ENCODE assay signal across 1 cellular context in the genomic region with DNA sequence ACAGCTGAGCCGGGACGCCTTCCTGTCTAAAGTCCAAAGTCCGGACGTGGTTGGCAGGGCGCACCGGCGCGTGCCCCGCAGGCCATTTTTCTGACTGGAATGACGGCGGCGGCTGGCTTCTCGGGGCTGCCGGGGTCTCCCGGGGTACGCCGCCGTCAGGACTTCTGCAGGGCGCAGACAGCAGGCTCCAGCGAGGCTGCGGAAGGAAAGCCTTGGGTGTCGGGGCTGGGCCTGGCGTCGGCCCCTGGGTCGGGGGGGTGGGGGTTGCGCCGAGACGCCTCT.
A peak's percentile ranks its signal among the peaks of the same experiment; 100 is the strongest.
TF ChIP-seq lines count a peak whose summit lies in the region.

No MANE protein-coding gene starts in this region.

TF ChIP-seq in HepG2, 621 proteins besides CTCF, POLR2A, EP300 and RAD21 (continued from another document and continues in another):
- TF ChIP-seq, protein P1, sequence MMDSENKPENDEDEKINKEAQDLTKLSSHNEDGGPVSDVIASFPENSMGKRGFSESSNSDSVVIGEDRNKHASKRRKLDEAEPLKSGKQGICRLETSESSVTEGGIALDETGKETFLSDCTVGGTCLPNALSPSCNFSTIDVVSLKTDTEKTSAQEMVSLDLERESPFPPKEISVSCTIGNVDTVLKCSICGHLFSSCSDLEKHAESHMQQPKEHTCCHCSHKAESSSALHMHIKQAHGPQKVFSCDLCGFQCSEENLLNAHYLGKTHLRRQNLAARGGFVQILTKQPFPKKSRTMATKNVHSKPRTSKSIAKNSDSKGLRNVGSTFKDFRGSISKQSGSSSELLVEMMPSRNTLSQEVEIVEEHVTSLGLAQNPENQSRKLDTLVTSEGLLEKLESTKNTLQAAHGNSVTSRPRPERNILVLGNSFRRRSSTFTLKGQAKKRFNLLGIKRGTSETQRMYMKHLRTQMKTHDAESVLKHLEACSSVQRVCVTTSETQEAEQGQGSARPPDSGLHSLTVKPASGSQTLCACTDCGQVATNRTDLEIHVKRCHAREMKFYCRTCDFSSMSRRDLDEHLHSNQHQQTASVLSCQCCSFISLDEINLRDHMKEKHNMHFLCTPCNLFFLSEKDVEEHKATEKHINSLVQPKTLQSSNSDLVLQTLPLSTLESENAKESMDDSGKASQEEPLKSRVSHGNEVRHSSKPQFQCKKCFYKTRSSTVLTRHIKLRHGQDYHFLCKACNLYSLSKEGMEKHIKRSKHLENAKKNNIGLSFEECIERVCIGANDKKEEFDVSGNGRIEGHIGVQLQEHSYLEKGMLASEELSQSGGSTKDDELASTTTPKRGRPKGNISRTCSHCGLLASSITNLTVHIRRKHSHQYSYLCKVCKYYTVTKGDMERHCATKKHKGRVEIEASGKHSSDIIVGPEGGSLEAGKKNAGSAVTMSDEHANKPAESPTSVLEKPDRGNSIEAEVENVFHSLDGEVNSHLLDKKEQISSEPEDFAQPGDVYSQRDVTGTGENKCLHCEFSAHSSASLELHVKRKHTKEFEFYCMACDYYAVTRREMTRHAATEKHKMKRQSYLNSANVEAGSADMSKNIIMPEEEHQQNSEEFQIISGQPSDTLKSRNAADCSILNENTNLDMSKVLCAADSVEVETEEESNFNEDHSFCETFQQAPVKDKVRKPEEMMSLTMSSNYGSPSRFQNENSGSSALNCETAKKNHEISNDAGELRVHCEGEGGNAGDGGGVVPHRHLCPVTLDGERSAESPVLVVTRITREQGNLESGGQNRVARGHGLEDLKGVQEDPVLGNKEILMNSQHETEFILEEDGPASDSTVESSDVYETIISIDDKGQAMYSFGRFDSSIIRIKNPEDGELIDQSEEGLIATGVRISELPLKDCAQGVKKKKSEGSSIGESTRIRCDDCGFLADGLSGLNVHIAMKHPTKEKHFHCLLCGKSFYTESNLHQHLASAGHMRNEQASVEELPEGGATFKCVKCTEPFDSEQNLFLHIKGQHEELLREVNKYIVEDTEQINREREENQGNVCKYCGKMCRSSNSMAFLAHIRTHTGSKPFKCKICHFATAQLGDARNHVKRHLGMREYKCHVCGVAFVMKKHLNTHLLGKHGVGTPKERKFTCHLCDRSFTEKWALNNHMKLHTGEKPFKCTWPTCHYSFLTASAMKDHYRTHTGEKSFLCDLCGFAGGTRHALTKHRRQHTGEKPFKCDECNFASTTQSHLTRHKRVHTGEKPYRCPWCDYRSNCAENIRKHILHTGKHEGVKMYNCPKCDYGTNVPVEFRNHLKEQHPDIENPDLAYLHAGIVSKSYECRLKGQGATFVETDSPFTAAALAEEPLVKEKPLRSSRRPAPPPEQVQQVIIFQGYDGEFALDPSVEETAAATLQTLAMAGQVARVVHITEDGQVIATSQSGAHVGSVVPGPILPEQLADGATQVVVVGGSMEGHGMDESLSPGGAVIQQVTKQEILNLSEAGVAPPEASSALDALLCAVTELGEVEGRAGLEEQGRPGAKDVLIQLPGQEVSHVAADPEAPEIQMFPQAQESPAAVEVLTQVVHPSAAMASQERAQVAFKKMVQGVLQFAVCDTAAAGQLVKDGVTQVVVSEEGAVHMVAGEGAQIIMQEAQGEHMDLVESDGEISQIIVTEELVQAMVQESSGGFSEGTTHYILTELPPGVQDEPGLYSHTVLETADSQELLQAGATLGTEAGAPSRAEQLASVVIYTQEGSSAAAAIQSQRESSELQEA (CRISPR knock-in tag; IDR thresholded peaks at IDR 0.05; ENCODE audit: not compliant biosample characterization) = peak; percentile 76
- no peak for TF ChIP-seq CENPX (CRISPR knock-in tag; IDR thresholded peaks at IDR 0.05)
- TF ChIP-seq PAWR (CRISPR knock-in tag; IDR thresholded peaks at IDR 0.05; ENCODE audit: borderline replicate concordance) = no peak; the same call in 1 of the 2 replicates
- TF ChIP-seq ZNF615 (CRISPR knock-in tag; IDR thresholded peaks at IDR 0.05; ENCODE audit: borderline replicate concordance) = no peak; the same call in 1 of the 2 replicates
- TF ChIP-seq RAD51 (IDR thresholded peaks at IDR 0.05; ENCODE audit: borderline replicate concordance) = no peak
- TF ChIP-seq SRF (IDR thresholded peaks at IDR 0.05; ENCODE audit: low read depth, low read length) = no peak
- TF ChIP-seq ZNF674 (CRISPR knock-in tag; IDR thresholded peaks at IDR 0.05; ENCODE audit: low read depth) = peak; percentile 44; the same call in 1 of the 2 replicates
- TF ChIP-seq, protein P2, sequence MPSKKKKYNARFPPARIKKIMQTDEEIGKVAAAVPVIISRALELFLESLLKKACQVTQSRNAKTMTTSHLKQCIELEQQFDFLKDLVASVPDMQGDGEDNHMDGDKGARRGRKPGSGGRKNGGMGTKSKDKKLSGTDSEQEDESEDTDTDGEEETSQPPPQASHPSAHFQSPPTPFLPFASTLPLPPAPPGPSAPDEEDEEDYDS (CRISPR knock-in tag; IDR thresholded peaks at IDR 0.05) = peak; percentile 80
- peak; percentile 18; the same call in 1 of the 2 replicates for TF ChIP-seq NFATC3 (CRISPR knock-in tag; IDR thresholded peaks at IDR 0.05)
- TF ChIP-seq KAT8 (CRISPR knock-in tag; IDR thresholded peaks at IDR 0.05) = peak; percentile 91
- TF ChIP-seq, protein P3, sequence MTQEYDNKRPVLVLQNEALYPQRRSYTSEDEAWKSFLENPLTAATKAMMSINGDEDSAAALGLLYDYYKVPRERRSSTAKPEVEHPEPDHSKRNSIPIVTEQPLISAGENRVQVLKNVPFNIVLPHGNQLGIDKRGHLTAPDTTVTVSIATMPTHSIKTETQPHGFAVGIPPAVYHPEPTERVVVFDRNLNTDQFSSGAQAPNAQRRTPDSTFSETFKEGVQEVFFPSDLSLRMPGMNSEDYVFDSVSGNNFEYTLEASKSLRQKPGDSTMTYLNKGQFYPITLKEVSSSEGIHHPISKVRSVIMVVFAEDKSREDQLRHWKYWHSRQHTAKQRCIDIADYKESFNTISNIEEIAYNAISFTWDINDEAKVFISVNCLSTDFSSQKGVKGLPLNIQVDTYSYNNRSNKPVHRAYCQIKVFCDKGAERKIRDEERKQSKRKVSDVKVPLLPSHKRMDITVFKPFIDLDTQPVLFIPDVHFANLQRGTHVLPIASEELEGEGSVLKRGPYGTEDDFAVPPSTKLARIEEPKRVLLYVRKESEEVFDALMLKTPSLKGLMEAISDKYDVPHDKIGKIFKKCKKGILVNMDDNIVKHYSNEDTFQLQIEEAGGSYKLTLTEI (CRISPR knock-in tag; conservative IDR thresholded peaks at IDR 0.05) = no peak; the same call in 1 of the 2 replicates
- no peak for TF ChIP-seq RFX1 (IDR thresholded peaks at IDR 0.05)
- TF ChIP-seq, protein P4, sequence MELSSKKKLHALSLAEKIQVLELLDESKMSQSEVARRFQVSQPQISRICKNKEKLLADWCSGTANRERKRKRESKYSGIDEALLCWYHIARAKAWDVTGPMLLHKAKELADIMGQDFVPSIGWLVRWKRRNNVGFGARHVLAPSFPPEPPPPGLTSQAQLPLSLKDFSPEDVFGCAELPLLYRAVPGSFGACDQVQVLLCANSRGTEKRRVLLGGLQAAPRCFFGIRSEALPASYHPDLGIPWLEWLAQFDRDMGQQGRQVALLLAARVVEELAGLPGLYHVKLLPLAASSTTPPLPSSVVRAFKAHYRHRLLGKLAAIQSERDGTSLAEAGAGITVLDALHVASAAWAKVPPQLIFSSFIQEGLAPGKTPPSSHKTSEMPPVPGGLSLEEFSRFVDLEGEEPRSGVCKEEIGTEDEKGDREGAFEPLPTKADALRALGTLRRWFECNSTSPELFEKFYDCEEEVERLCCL (CRISPR knock-in tag; IDR thresholded peaks at IDR 0.05; ENCODE audit: borderline replicate concordance) = no peak
- peak; percentile 99 for TF ChIP-seq DMAP1 (CRISPR knock-in tag; IDR thresholded peaks at IDR 0.05)
- peak; percentile 94; the same call in 1 of the 2 replicates for TF ChIP-seq ZNF567 (CRISPR knock-in tag; IDR thresholded peaks at IDR 0.05; ENCODE audit: borderline replicate concordance)
- peak; percentile 98 for TF ChIP-seq GATAD2A (CRISPR knock-in tag; IDR thresholded peaks at IDR 0.05)
- TF ChIP-seq ZNF777 (CRISPR knock-in tag; IDR thresholded peaks at IDR 0.05) = peak; percentile 99
- TF ChIP-seq MYNN (CRISPR knock-in tag; IDR thresholded peaks at IDR 0.05; ENCODE audit: low read depth) = 0 out of 2 replicates have a peak, but pooled peaks have one; percentile 74
- TF ChIP-seq, protein P5, sequence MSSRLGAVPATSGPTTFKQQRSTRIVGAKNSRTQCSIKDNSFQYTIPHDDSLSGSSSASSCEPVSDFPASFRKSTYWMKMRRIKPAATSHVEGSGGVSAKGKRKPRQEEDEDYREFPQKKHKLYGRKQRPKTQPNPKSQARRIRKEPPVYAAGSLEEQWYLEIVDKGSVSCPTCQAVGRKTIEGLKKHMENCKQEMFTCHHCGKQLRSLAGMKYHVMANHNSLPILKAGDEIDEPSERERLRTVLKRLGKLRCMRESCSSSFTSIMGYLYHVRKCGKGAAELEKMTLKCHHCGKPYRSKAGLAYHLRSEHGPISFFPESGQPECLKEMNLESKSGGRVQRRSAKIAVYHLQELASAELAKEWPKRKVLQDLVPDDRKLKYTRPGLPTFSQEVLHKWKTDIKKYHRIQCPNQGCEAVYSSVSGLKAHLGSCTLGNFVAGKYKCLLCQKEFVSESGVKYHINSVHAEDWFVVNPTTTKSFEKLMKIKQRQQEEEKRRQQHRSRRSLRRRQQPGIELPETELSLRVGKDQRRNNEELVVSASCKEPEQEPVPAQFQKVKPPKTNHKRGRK (CRISPR knock-in tag; IDR thresholded peaks at IDR 0.05) = no peak
- TF ChIP-seq GTF2F1 (IDR thresholded peaks at IDR 0.05; ENCODE audit: low read length) = peak; percentile 89; the same call in 1 of the 2 replicates
- TF ChIP-seq CEBPG (CRISPR knock-in tag; IDR thresholded peaks at IDR 0.05) = no peak
- TF ChIP-seq GABPA (IDR thresholded peaks at IDR 0.05; ENCODE audit: low read depth, low read length) = no peak
- peak; percentile 73 for TF ChIP-seq GABPA (CRISPR knock-in tag; IDR thresholded peaks at IDR 0.05; ENCODE audit: low read depth)
- TF ChIP-seq ZZZ3 (CRISPR knock-in tag; IDR thresholded peaks at IDR 0.05; ENCODE audit: borderline replicate concordance) = peak; percentile 95
- TF ChIP-seq ZNF230 (CRISPR knock-in tag; IDR thresholded peaks at IDR 0.05) = peak; percentile 99
- peak; percentile 94; the same call in 1 of the 2 replicates for TF ChIP-seq ZFP37 (CRISPR knock-in tag; IDR thresholded peaks at IDR 0.05; ENCODE audit: borderline replicate concordance)
- peak; percentile 50; the same call in 1 of the 2 replicates for TF ChIP-seq SIN3B (IDR thresholded peaks at IDR 0.05; ENCODE audit: low read length)
- TF ChIP-seq REL (CRISPR knock-in tag; conservative IDR thresholded peaks at IDR 0.05) = no peak; the same call in 1 of the 2 replicates
- TF ChIP-seq NCOA2 (CRISPR knock-in tag; IDR thresholded peaks at IDR 0.05) = peak; percentile 86
- no peak for TF ChIP-seq TOE1 (CRISPR knock-in tag; IDR thresholded peaks at IDR 0.05)
- no peak; the same call in 1 of the 2 replicates for TF ChIP-seq ZBTB42 (CRISPR knock-in tag; IDR thresholded peaks at IDR 0.05)
- peak; percentile 99; the same call in 1 of the 2 replicates for TF ChIP-seq MTA1 (CRISPR knock-in tag; IDR thresholded peaks at IDR 0.05; ENCODE audit: borderline replicate concordance)
- TF ChIP-seq, protein P6, sequence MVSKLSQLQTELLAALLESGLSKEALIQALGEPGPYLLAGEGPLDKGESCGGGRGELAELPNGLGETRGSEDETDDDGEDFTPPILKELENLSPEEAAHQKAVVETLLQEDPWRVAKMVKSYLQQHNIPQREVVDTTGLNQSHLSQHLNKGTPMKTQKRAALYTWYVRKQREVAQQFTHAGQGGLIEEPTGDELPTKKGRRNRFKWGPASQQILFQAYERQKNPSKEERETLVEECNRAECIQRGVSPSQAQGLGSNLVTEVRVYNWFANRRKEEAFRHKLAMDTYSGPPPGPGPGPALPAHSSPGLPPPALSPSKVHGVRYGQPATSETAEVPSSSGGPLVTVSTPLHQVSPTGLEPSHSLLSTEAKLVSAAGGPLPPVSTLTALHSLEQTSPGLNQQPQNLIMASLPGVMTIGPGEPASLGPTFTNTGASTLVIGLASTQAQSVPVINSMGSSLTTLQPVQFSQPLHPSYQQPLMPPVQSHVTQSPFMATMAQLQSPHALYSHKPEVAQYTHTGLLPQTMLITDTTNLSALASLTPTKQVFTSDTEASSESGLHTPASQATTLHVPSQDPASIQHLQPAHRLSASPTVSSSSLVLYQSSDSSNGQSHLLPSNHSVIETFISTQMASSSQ (IDR thresholded peaks at IDR 0.05; ENCODE audit: low read depth) = peak; percentile 71
- TF ChIP-seq, protein P6 (CRISPR knock-in tag; IDR thresholded peaks at IDR 0.05; ENCODE audit: borderline replicate concordance) = peak; percentile 92; the same call in 1 of the 2 replicates
- no peak; the same call in 1 of the 2 replicates for TF ChIP-seq ZNF589 (CRISPR knock-in tag; conservative IDR thresholded peaks at IDR 0.05)
- TF ChIP-seq THYN1 (CRISPR knock-in tag; IDR thresholded peaks at IDR 0.05; ENCODE audit: borderline replicate concordance, low read depth) = peak; percentile 86; the same call in 1 of the 2 replicates
- peak; percentile 91; the same call in 1 of the 2 replicates for TF ChIP-seq ZKSCAN8 (CRISPR knock-in tag; IDR thresholded peaks at IDR 0.05; ENCODE audit: borderline replicate concordance)
- TF ChIP-seq ZFP36L2 (CRISPR knock-in tag; IDR thresholded peaks at IDR 0.05) = 0 out of 2 replicates have a peak, but pooled peaks have one; percentile 56
- TF ChIP-seq ASH2L (IDR thresholded peaks at IDR 0.05; ENCODE audit: insufficient read length, low read depth, low read length) = peak; percentile 92
- TF ChIP-seq, protein P7, sequence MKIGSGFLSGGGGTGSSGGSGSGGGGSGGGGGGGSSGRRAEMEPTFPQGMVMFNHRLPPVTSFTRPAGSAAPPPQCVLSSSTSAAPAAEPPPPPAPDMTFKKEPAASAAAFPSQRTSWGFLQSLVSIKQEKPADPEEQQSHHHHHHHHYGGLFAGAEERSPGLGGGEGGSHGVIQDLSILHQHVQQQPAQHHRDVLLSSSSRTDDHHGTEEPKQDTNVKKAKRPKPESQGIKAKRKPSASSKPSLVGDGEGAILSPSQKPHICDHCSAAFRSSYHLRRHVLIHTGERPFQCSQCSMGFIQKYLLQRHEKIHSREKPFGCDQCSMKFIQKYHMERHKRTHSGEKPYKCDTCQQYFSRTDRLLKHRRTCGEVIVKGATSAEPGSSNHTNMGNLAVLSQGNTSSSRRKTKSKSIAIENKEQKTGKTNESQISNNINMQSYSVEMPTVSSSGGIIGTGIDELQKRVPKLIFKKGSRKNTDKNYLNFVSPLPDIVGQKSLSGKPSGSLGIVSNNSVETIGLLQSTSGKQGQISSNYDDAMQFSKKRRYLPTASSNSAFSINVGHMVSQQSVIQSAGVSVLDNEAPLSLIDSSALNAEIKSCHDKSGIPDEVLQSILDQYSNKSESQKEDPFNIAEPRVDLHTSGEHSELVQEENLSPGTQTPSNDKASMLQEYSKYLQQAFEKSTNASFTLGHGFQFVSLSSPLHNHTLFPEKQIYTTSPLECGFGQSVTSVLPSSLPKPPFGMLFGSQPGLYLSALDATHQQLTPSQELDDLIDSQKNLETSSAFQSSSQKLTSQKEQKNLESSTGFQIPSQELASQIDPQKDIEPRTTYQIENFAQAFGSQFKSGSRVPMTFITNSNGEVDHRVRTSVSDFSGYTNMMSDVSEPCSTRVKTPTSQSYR (CRISPR knock-in tag; IDR thresholded peaks at IDR 0.05; ENCODE audit: borderline replicate concordance) = peak; percentile 61; the same call in 1 of the 2 replicates
